Comparison of ENCODE assay signal across 18 cellular contexts in the genomic region with DNA sequence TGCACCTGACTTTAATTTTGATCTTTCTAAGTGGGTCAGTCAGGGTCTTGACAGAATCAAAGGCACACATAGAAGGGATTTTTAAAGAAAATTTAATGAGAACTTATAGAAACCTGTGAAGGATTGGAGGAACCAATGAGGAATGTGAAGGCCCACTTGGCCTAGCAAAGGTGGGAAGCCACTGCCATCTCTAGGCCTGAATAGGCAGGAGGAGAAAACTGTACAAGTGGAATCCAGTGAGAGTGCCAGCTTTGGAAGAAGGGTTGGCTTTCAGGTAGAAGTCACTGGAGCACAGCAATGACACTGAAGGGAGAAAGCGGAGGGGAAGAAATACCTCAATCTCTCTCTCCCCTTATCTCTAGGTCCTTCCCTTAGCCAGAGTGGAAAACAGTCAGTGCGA.
DNase-seq lines count a peak whose midpoint lies in the region; ATAC-seq and TF ChIP-seq lines count a peak whose summit lies in the region.
"Had no signal": no experiment of that assay in that cellular context is flagged by ENCODE, and none has a peak within 500 bp of the region (broad histone marks: within the 10 kb centered on the region; RNA-seq: fewer than 3 reads in every experiment).

No MANE protein-coding gene starts in this region.

- WGBS in mesendoderm (ENCODE audit: extremely low coverage, insufficient coverage, low lambda C conversion rate): no CpG with 5 or more reads among the region's 2 CpGs

- no peak overlapping the region for H3K4me2 ChIP-seq in mesendoderm (ENCODE audit: low read length)
- H3K4me2 ChIP-seq: GM23338 had no signal

- DNase-seq in D341Med (ENCODE audit: low spot score) (peak; percentile 32), GM19240 (ENCODE audit: insufficient read length, low spot score) (peak; percentile 0), astrocyte of the cerebellum (ENCODE audit: low read depth) (no peak), mesendoderm (peak; percentile 8), NCI-H526 treated with DMSO at 0.1 percent for 48 hours (lab: John Stamatoyannopoulos, UW) (no peak)
- no peak for DNase-seq in stimulated activated naive CD4-positive, alpha-beta T cell (lab: John Stamatoyannopoulos, UW)
- DNase-seq: activated CD4-positive, alpha-beta T cell treated with anti-CD3 and anti-CD28 coated beads for 1 hour; activated T-cell treated with anti-CD3 and anti-CD28 coated beads, Interleukin-2, amount 50 U/mL, for 1 hour; heart left ventricle; kidney; naive B cell; NCI-H1694 treated with DMSO at 0.1 percent for 48 hours; stimulated activated naive CD8-positive, alpha-beta T cell treated with anti-CD3 and anti-CD28 coated beads, Interleukin-15, Interleukin-2, amounts not matched to agents 100 U/mL and 50 U/mL, for 24 hours; SW 1271; uterus had no signal

- no peak for ATAC-seq in GM21737 (IDR thresholded peaks at IDR 0.05; ENCODE audit: unreplicated experiment)
- ATAC-seq: GM23338; heart left ventricle; stimulated activated naive CD8-positive, alpha-beta T cell treated with anti-CD3 and anti-CD28 coated beads, Interleukin-15, Interleukin-2, amounts not matched to agents 100 U/mL and 50 U/mL, for 24 hours had no signal

- no peak overlapping the region for H4K8ac ChIP-seq in mesendoderm (ENCODE audit: low read depth, low read length)

- H3K27ac ChIP-seq in mesendoderm (ENCODE audit: low read depth, low read length): no peak overlapping the region
- H3K27ac ChIP-seq: epithelial cell of prostate, heart left ventricle, uterus had no signal

- H3K9ac ChIP-seq in mesendoderm (ENCODE audit: low read length): no peak overlapping the region

- no peaks in the 10 kb centered on the region for H3K36me3 ChIP-seq in mesendoderm (ENCODE audit: control insufficient read depth, insufficient read depth, low read length)
- H3K36me3 ChIP-seq: heart left ventricle, uterus had no signal

- H2BK15ac ChIP-seq in mesendoderm (replicated peaks; ENCODE audit: low read depth): no peak overlapping the region

- H3K4me1 ChIP-seq in mesendoderm (ENCODE audit: control insufficient read depth, low read depth, low read length): peaks cover 2% of the 10 kb centered on the region
- H3K4me1 ChIP-seq: uterus had no signal

- no peak overlapping the region for H2BK120ac ChIP-seq in mesendoderm (ENCODE audit: low read depth, low read length)

- H3K79me1 ChIP-seq in mesendoderm (ENCODE audit: low read length): no peaks in the 10 kb centered on the region

- H2BK5ac ChIP-seq in mesendoderm (ENCODE audit: low read length): no peak overlapping the region

- in situ Hi-C loops in astrocyte of the cerebellum (cut with HindIII; ENCODE audit: low sequenced_read_pairs): no loop called here

- no peak overlapping the region for H3K4me3 ChIP-seq in astrocyte of the cerebellum (ENCODE audit: low read depth, low read length)
- H3K4me3 ChIP-seq in mesendoderm (ENCODE audit: low read length): no peak overlapping the region
- H3K4me3 ChIP-seq: GM23338, heart left ventricle, uterus had no signal

- H3K79me2 ChIP-seq in mesendoderm (ENCODE audit: control insufficient read depth, insufficient read depth, low read length): no peaks in the 10 kb centered on the region

- H3K18ac ChIP-seq in mesendoderm (ENCODE audit: low read length): no peak overlapping the region

- peak overlapping the region; percentile 17 for H3K56ac ChIP-seq in mesendoderm (ENCODE audit: low read length)

- no peak overlapping the region for H2AK5ac ChIP-seq in mesendoderm (ENCODE audit: low read length)

- TF ChIP-seq CTCF in astrocyte of the cerebellum (IDR thresholded peaks at IDR 0.05; ENCODE audit: low read depth, low read length, missing control alignments): peak; percentile 8

- H4K5ac ChIP-seq in mesendoderm (ENCODE audit: low read length): no peak overlapping the region

- H3K23ac ChIP-seq in mesendoderm (ENCODE audit: low read length): no peak overlapping the region

- no peaks in the 10 kb centered on the region for H3K27me3 ChIP-seq in mesendoderm (ENCODE audit: insufficient read depth, low read length, poor library complexity)
- H3K27me3 ChIP-seq: heart left ventricle, uterus had no signal

- H3K4ac ChIP-seq in mesendoderm (ENCODE audit: low read depth, low read length): no peak overlapping the region

Comparison
In these comparisons a context has a peak if more than half of its experiments do, and no peak if none do; other contexts are left out.
1. DNase-seq: peak in D341Med (single experiment), GM19240 (single experiment) and mesendoderm (single experiment); none in astrocyte of the cerebellum (single experiment), NCI-H526 treated with DMSO at 0.1 percent for 48 hours (single experiment) and stimulated activated naive CD4-positive, alpha-beta T cell (0 of 6).